In genomic region chr2:54906711-54907110, GRCh38 we compare ENCODE assay signal across 20 cellular contexts.
DNase-seq lines count a peak whose midpoint lies in the region; ATAC-seq and TF ChIP-seq lines count a peak whose summit lies in the region.
"Had no signal": no experiment of that assay in that cellular context is flagged by ENCODE, and none has a peak within 500 bp of the region (broad histone marks: within the 10 kb centered on the region; RNA-seq: fewer than 3 reads in every experiment).

No MANE protein-coding gene starts in this region.

- H3K27ac Mint-ChIP-seq in activated T-helper 17 cell treated with anti-CD3 and anti-CD28 coated beads, Interleukin-2, amount 50 U/mL, for 72 hours = no peak overlapping the region
- H3K27ac Mint-ChIP-seq: activated B cell treated with CpG ODN at 0.5 μM for 24 hours; activated CD4-positive, alpha-beta memory T cell treated with anti-CD3 and anti-CD28 coated beads, Interleukin-2, amount 10 ng/mL, durations not matched to agents 7 days and 5 days; CD8-positive, alpha-beta T cell had no signal

- H3K4me3 Mint-ChIP-seq in activated T-helper 17 cell treated with anti-CD3 and anti-CD28 coated beads, Interleukin-2, amount 50 U/mL, for 72 hours = no peak overlapping the region
- H3K4me3 Mint-ChIP-seq: activated B cell treated with CpG ODN at 0.5 μM for 24 hours; activated CD4-positive, alpha-beta memory T cell treated with anti-CD3 and anti-CD28 coated beads, Interleukin-2, amount 10 ng/mL, durations not matched to agents 7 days and 5 days; CD8-positive, alpha-beta T cell; immature natural killer cell; naive thymus-derived CD8-positive, alpha-beta T cell had no signal

- no peaks in the 10 kb centered on the region for H3K36me3 ChIP-seq in WERI-Rb-1
- H3K36me3 ChIP-seq: heart left ventricle, lower lobe of right lung, suprapubic skin had no signal

- no peak overlapping the region for H3K4me3 ChIP-seq in WERI-Rb-1 (ENCODE audit: low read depth, low read length)
- H3K4me3 ChIP-seq: heart left ventricle, lower lobe of right lung, suprapubic skin had no signal

- H3K27ac ChIP-seq in WERI-Rb-1 = no peak overlapping the region
- H3K27ac ChIP-seq: heart left ventricle, lower lobe of right lung, suprapubic skin had no signal

- no peak for ATAC-seq in activated T-helper 17 cell treated with anti-CD3 and anti-CD28 coated beads, Interleukin-2, amount 50 U/mL, for 72 hours (replicated peaks)
- ATAC-seq: CD8-positive, alpha-beta T cell; heart left ventricle; lower lobe of right lung; naive thymus-derived CD8-positive, alpha-beta T cell had no signal

- peaks cover 8% of the 10 kb centered on the region for H3K4me1 Mint-ChIP-seq in activated T-helper 17 cell treated with anti-CD3 and anti-CD28 coated beads, Interleukin-2, amount 50 U/mL, for 72 hours
- H3K4me1 Mint-ChIP-seq: activated B cell treated with CpG ODN at 0.5 μM for 24 hours had no signal

- H3K9me3 Mint-ChIP-seq in activated T-helper 17 cell treated with anti-CD3 and anti-CD28 coated beads, Interleukin-2, amount 50 U/mL, for 72 hours = no peaks in the 10 kb centered on the region
- H3K9me3 Mint-ChIP-seq: activated B cell treated with CpG ODN at 0.5 μM for 24 hours; activated CD4-positive, alpha-beta memory T cell treated with anti-CD3 and anti-CD28 coated beads, Interleukin-2, amount 10 ng/mL, durations not matched to agents 7 days and 5 days; CD8-positive, alpha-beta T cell; immature natural killer cell; naive thymus-derived CD8-positive, alpha-beta T cell had no signal

- no peaks in the 10 kb centered on the region for H3K9me3 ChIP-seq in WERI-Rb-1 (ENCODE audit: severe bottlenecking)
- H3K9me3 ChIP-seq: heart left ventricle, lower lobe of right lung, suprapubic skin had no signal

- H3K27me3 Mint-ChIP-seq in activated T-helper 17 cell treated with anti-CD3 and anti-CD28 coated beads, Interleukin-2, amount 50 U/mL, for 72 hours = no peaks in the 10 kb centered on the region
- H3K27me3 Mint-ChIP-seq: activated B cell treated with CpG ODN at 0.5 μM for 24 hours; naive thymus-derived CD8-positive, alpha-beta T cell had no signal

- no peak for TF ChIP-seq CTCF in WERI-Rb-1 (IDR thresholded peaks at IDR 0.05; ENCODE audit: low read depth, low read length)

- DNase-seq in DMS79 (lab: John Stamatoyannopoulos, UW) (peak; percentile 31), NCI-H2107 treated with DMSO at 0.1 percent for 48 hours (lab: John Stamatoyannopoulos, UW; ENCODE audit: unreplicated experiment) (peak; percentile 58), cerebellar nuclear complex (lab: John Stamatoyannopoulos, UW) (peak; percentile 96 to 98), myocyte (ENCODE audit: low read depth) (peak; percentile 75), NCI-H774 (lab: John Stamatoyannopoulos, UW) (no peak), WERI-Rb-1 (no peak), NCI-H146 (lab: John Stamatoyannopoulos, UW) (no peak)
- DNase-seq: activated B cell treated with CpG ODN at 0.5 μM for 24 hours; activated CD4-positive, alpha-beta memory T cell treated with anti-CD3 and anti-CD28 coated beads, Interleukin-2, amount 10 ng/mL, durations not matched to agents 7 days and 5 days; activated naive CD4-positive, alpha-beta T cell treated with Interleukin-2 at 50 U/mL for 16 hours; aorta; CD8-positive, alpha-beta T cell; heart left ventricle; immature natural killer cell; lower lobe of right lung; naive thymus-derived CD8-positive, alpha-beta T cell; NCI-H2029 treated with DMSO at 0.1 percent for 48 hours; NCI-H748 treated with DMSO at 0.1 percent for 48 hours had no signal

- no peaks in the 10 kb centered on the region for H3K27me3 ChIP-seq in WERI-Rb-1 (ENCODE audit: insufficient read depth, low read depth, severe bottlenecking)
- H3K27me3 ChIP-seq: heart left ventricle, suprapubic skin had no signal

- H3K36me3 Mint-ChIP-seq in activated T-helper 17 cell treated with anti-CD3 and anti-CD28 coated beads, Interleukin-2, amount 50 U/mL, for 72 hours (ENCODE audit: low read depth) = no peaks in the 10 kb centered on the region
- H3K36me3 Mint-ChIP-seq: CD8-positive, alpha-beta T cell; naive thymus-derived CD8-positive, alpha-beta T cell had no signal

Comparison
In these comparisons a context has a peak if more than half of its experiments do, and no peak if none do; other contexts are left out.
1. DNase-seq: peak in DMS79 (single experiment), NCI-H2107 treated with DMSO at 0.1 percent for 48 hours (single experiment), cerebellar nuclear complex (2 of 2) and myocyte (single experiment); none in NCI-H774 (single experiment), WERI-Rb-1 (single experiment) and NCI-H146 (single experiment).